In genomic region chr2:156476021-156476420, GRCh38 we compare ENCODE assay signal across 14 cellular contexts. TPM values are rescaled to one million over a fixed set of nuclear protein-coding genes. Genes with fewer than 3 reads are reported as not detected.
A peak's percentile ranks its signal among the peaks of the same experiment; 100 is the strongest.
DNase-seq lines count a peak whose midpoint lies in the region; ATAC-seq, FAIRE-seq and TF ChIP-seq lines count a peak whose summit lies in the region.
"Had no signal": no experiment of that assay in that cellular context is flagged by ENCODE, and none has a peak within 500 bp of the region (broad histone marks: within the 10 kb centered on the region; RNA-seq: fewer than 3 reads in every experiment).

No MANE protein-coding gene starts in this region.

- ATAC-seq in GM21723 (IDR thresholded peaks at IDR 0.05; ENCODE audit: unreplicated experiment) (peak; percentile 64), HG03565 (IDR thresholded peaks at IDR 0.05; ENCODE audit: unreplicated experiment) (peak; percentile 50), GM18909 (IDR thresholded peaks at IDR 0.05; ENCODE audit: poor library complexity, unreplicated experiment) (no peak)

- no peak for TF ChIP-seq POLR2A in GM12892 (IDR thresholded peaks at IDR 0.05; ENCODE audit: low read depth, low read length)

- FAIRE-seq in GM12892 (lab: Jason Lieb, UNC): peak; percentile 46

- DNase-seq in GM12892 (ENCODE audit: insufficient read length) (no peak), foreskin melanocyte (peak; percentile 48), HCEC 1CT (no peak), NCI-H2081 treated with DMSO at 0.1 percent for 48 hours (lab: John Stamatoyannopoulos, UW) (no peak), CD1c-positive myeloid dendritic cell (ENCODE audit: extremely low spot score) (no peak)
- DNase-seq: activated CD4-positive, alpha-beta T cell treated with anti-CD3 and anti-CD28 coated beads for 48 hours; activated naive CD8-positive, alpha-beta T cell treated with anti-CD3 and anti-CD28 coated beads, Interleukin-2, amount 10 ng/mL, durations not matched to agents 7 days and 5 days; NCI-H2171; SIG-M5; stimulated activated CD4-positive, alpha-beta T cell treated with anti-CD3 and anti-CD28 coated beads, Interleukin-15, amount 100 ng/mL, for 24 hours; stimulated activated naive B cell treated with anti-CD40 and anti-IgM and Interleukin-4, amounts not matched to agents 10 μg/mL and 1 μg/mL and 100 μg/mL, for 72 hours had no signal

RNA-seq across cellular contexts. Expression of gene GPD2, which starts 39.8 kb away (rescaled TPM):
- 12.4 TPM for polyA plus RNA-seq in GM12892 (2012; ENCODE audit: missing spikeins)
